In genomic region chr6:148306287-148306686, GRCh38 we compare ENCODE assay signal across 20 cellular contexts. TPM values are rescaled to one million over a fixed set of nuclear protein-coding genes. Genes with fewer than 3 reads are reported as not detected.
A peak's percentile ranks its signal among the peaks of the same experiment; 100 is the strongest.
DNase-seq lines count a peak whose midpoint lies in the region; ATAC-seq, FAIRE-seq and TF ChIP-seq lines count a peak whose summit lies in the region.
"Had no signal": no experiment of that assay in that cellular context is flagged by ENCODE, and none has a peak within 500 bp of the region (broad histone marks: within the 10 kb centered on the region; RNA-seq: fewer than 3 reads in every experiment).

No MANE protein-coding gene starts in this region.

- POLR2A ChIA-PET in endothelial cell of umbilical vein (lab: Charles Lee) = no interaction called here

- H3K27me3 ChIP-seq in Loucy (ENCODE audit: insufficient read depth, low read length, poor library complexity, severe bottlenecking) (no peaks in the 10 kb centered on the region), endothelial cell of umbilical vein (ENCODE audit: control insufficient read depth in 2 of 2, insufficient read depth in 2 of 2, low read length in 2 of 2) (no peaks in the 10 kb centered on the region), neuronal stem cell (ENCODE audit: control insufficient read depth in 3 of 3, insufficient read depth in 3 of 3, low read depth in 1 of 3, low read length in 3 of 3) (no peaks in the 10 kb centered on the region), testis (no peaks in the 10 kb centered on the region)
- H3K27me3 ChIP-seq: colonic mucosa had no signal

- no peak for TF ChIP-seq POLR2A in endothelial cell of umbilical vein (IDR thresholded peaks at IDR 0.05; ENCODE audit: low read depth, low read length)
- no peak for TF ChIP-seq POLR2A in testis (IDR thresholded peaks at IDR 0.05)

- H3K9me1 ChIP-seq in endothelial cell of umbilical vein (replicated peaks; ENCODE audit: control insufficient read depth, extremely low read depth, insufficient read depth, low read length) = no peaks in the 10 kb centered on the region

- H3K27ac ChIP-seq in endothelial cell of umbilical vein (ENCODE audit: insufficient read depth, low read depth, low read length) (peak overlapping the region; percentile 95), neuronal stem cell (replicated peaks; ENCODE audit: low read length) (no peak overlapping the region), testis (no peak overlapping the region)
- H3K27ac ChIP-seq: C4-2B, colonic mucosa, SK-N-MC had no signal

- ATAC-seq in left colon = no peak
- ATAC-seq: stimulated activated naive CD8-positive, alpha-beta T cell treated with anti-CD3 and anti-CD28 coated beads, Interleukin-15, amount 100 ng/mL, for 72 hours had no signal

- H3K9me2 ChIP-seq in Loucy (replicated peaks; ENCODE audit: low read depth, low read length) = no peaks in the 10 kb centered on the region

- H2BK5ac ChIP-seq in neuronal stem cell (ENCODE audit: low read length) = no peak overlapping the region

- H3F3A ChIP-seq in Loucy (ENCODE audit: low read depth) = no peaks in the 10 kb centered on the region

- H3K14ac ChIP-seq in neuronal stem cell (ENCODE audit: low read length) = no peak overlapping the region

- H3K9ac ChIP-seq in Loucy (ENCODE audit: low read depth, low read length, poor library complexity, severe bottlenecking) (no peak overlapping the region), endothelial cell of umbilical vein (replicated peaks; ENCODE audit: extremely low read depth, insufficient read depth, low read length) (no peak overlapping the region), neuronal stem cell (ENCODE audit: low read depth, low read length, poor library complexity) (no peak overlapping the region)

- no TSS peak for BruUV-seq in endothelial cell of umbilical vein (replicated peaks; lab: Mats Ljungman, UMichigan)

- H2BK120ac ChIP-seq in neuronal stem cell (ENCODE audit: low read depth, low read length) = no peak overlapping the region

- H3K4me1 ChIP-seq in Loucy (ENCODE audit: insufficient read depth, low read length, poor library complexity, severe bottlenecking) (no peaks in the 10 kb centered on the region), endothelial cell of umbilical vein (ENCODE audit: control insufficient read depth, extremely low read depth, insufficient read depth, low read length) (peaks cover 24% of the 10 kb centered on the region), neuronal stem cell (ENCODE audit: control insufficient read depth in 2 of 2, insufficient read depth in 1 of 2, low read depth in 1 of 2, low read length in 2 of 2) (no peaks in the 10 kb centered on the region), testis (no peaks in the 10 kb centered on the region)
- H3K4me1 ChIP-seq: colonic mucosa had no signal

- H4K20me1 ChIP-seq in Loucy (ENCODE audit: insufficient read depth, low read length, poor library complexity, severe bottlenecking) = no peaks in the 10 kb centered on the region
- H4K20me1 ChIP-seq in endothelial cell of umbilical vein (replicated peaks; ENCODE audit: control insufficient read depth, extremely low read depth, insufficient read depth, low read length) = no peaks in the 10 kb centered on the region

- FAIRE-seq in endothelial cell of umbilical vein (lab: Jason Lieb, UNC) = peak; percentile 4
- FAIRE-seq: RCC 7860 had no signal

- H3K4me2 ChIP-seq in Loucy (ENCODE audit: low read depth, low read length, poor library complexity, severe bottlenecking) = no peak overlapping the region
- no peak overlapping the region for H3K4me2 ChIP-seq in endothelial cell of umbilical vein (ENCODE audit: insufficient read depth, low read length)
- no peak overlapping the region for H3K4me2 ChIP-seq in neuronal stem cell (ENCODE audit: insufficient read depth, low read length, poor library complexity, severe bottlenecking)

- no peak overlapping the region for H3K4ac ChIP-seq in neuronal stem cell (ENCODE audit: low read length)

- H3K9me3 ChIP-seq in Loucy (ENCODE audit: insufficient read depth, low read depth, low read length) (no peaks in the 10 kb centered on the region), endothelial cell of umbilical vein (replicated peaks; ENCODE audit: control insufficient read depth, insufficient read depth, low read length) (no peaks in the 10 kb centered on the region), neuronal stem cell (replicated peaks in 1 of 2; ENCODE audit: control insufficient read depth in 2 of 2, insufficient read depth in 1 of 2, low read depth in 1 of 2, low read length in 2 of 2) (no peaks in the 10 kb centered on the region), testis (no peaks in the 10 kb centered on the region)
- H3K9me3 ChIP-seq: colonic mucosa had no signal

- TF ChIP-seq CTCF in Loucy (conservative IDR thresholded peaks at IDR 0.05; ENCODE audit: low read length) (no peak), endothelial cell of umbilical vein (IDR thresholded peaks at IDR 0.05; ENCODE audit: extremely low read depth in 1 of 2, insufficient read depth in 1 of 2, low read depth in 1 of 2, low read length in 2 of 2) (no peak), GM20000 (IDR thresholded peaks at IDR 0.05; ENCODE audit: extremely low read depth, missing control alignments) (no peak), testis (IDR thresholded peaks at IDR 0.05) (no peak)

- no CpG with 5 or more reads among the region's 2 CpGs for WGBS in neuronal stem cell (ENCODE audit: extremely low coverage in 2 of 2, insufficient read length in 2 of 2, insufficient replicate concordance in 1 of 2), 2 donors
- WGBS in testis, 2 donors = 89 to 96% methylated on average over 2 of the region's 2 CpGs

- H3K36me3 ChIP-seq in Loucy (ENCODE audit: insufficient read depth, low read length) (no peaks in the 10 kb centered on the region), endothelial cell of umbilical vein (ENCODE audit: control insufficient read depth in 2 of 2, extremely low read depth in 1 of 2, insufficient read depth in 2 of 2, low read length in 2 of 2) (no peaks in the 10 kb centered on the region), neuronal stem cell (replicated peaks in 1 of 2; ENCODE audit: control insufficient read depth in 2 of 2, insufficient read depth in 2 of 2, low read length in 2 of 2) (no peaks in the 10 kb centered on the region), testis (ENCODE audit: low read depth, missing control alignments) (no peaks in the 10 kb centered on the region)
- H3K36me3 ChIP-seq: colonic mucosa had no signal

- H4K8ac ChIP-seq in neuronal stem cell (ENCODE audit: low read depth, low read length) = no peak overlapping the region

- no peak overlapping the region for H3K4me3 ChIP-seq in Loucy (ENCODE audit: low read length, poor library complexity, severe bottlenecking)
- H3K4me3 ChIP-seq in endothelial cell of umbilical vein (replicated peaks in 1 of 3; ENCODE audit: insufficient read depth in 1 of 3, low read depth in 1 of 3, low read length in 3 of 3) = no peak overlapping the region
- no peak overlapping the region for H3K4me3 ChIP-seq in neuronal stem cell (ENCODE audit: low read length in 2 of 2)
- H3K4me3 ChIP-seq in testis = no peak overlapping the region
- H3K4me3 ChIP-seq: colonic mucosa, SK-N-MC had no signal

- no peak overlapping the region for H3K23ac ChIP-seq in neuronal stem cell (ENCODE audit: low read depth, low read length, poor library complexity)

- intact Hi-C loops in endothelial cell of umbilical vein (cut with micrococcal nuclease) = no loop called here
- intact Hi-C loops in testis (cut with DNase I; ENCODE audit: low total_unique reads) = no loop called here
- intact Hi-C loops in left colon (cut with DNase I, micrococcal nuclease) = no loop called here

- H3K79me1 ChIP-seq in neuronal stem cell (ENCODE audit: low read depth, low read length) = no peaks in the 10 kb centered on the region

- H2AFZ ChIP-seq in Loucy (ENCODE audit: low read length) (peak overlapping the region; percentile 1), endothelial cell of umbilical vein (ENCODE audit: low read depth, low read length) (no peak overlapping the region), neuronal stem cell (ENCODE audit: low read length) (peak overlapping the region; percentile 49)

- H2BK12ac ChIP-seq in neuronal stem cell (ENCODE audit: low read length) = no peak overlapping the region

- no peak overlapping the region for H2BK15ac ChIP-seq in neuronal stem cell (ENCODE audit: low read length)

- H4K91ac ChIP-seq in neuronal stem cell (ENCODE audit: low read depth, low read length, poor library complexity) = no peak overlapping the region

- no peak overlapping the region for H3K18ac ChIP-seq in neuronal stem cell (ENCODE audit: low read length)

- dilution Hi-C loops in endothelial cell of umbilical vein (cut with MboI; ENCODE audit: extremely low pct_ligation_motif_present, low sequenced_read_pairs) = no loop called here

- DNase-seq in CD1c-positive myeloid dendritic cell (ENCODE audit: extremely low spot score) (peak; percentile 22), endothelial cell of umbilical vein (ENCODE audit: low read depth, low spot score) (no peak), neuronal stem cell (ENCODE audit: low spot score) (no peak), GM20000 (ENCODE audit: low spot score) (no peak), testis (no peak), left colon (no peak), AG08396 (ENCODE audit: low spot score) (no peak)
- DNase-seq: activated CD4-positive, CD25-positive, alpha-beta regulatory T cell treated with anti-CD3 and anti-CD28 coated beads, Interleukin-2, amount 50 U/mL, for 72 hours; activated naive CD8-positive, alpha-beta T cell treated with anti-CD3 and anti-CD28 coated beads, Interleukin-2, amount 10 ng/mL, durations not matched to agents 7 days and 5 days; colonic mucosa; GF-D8; NCI-H146; NCI-H82; posterior cingulate gyrus; stimulated activated CD4-positive, alpha-beta T cell treated with anti-CD3 and anti-CD28 coated beads, Interleukin-1b, Interleukin-23, amount 100 ng/mL, for 48 hours; stimulated activated naive CD8-positive, alpha-beta T cell treated with anti-CD3 and anti-CD28 coated beads, Interleukin-15, amount 100 ng/mL, for 72 hours had no signal

- CTCF ChIA-PET in endothelial cell of umbilical vein (lab: Charles Lee) = interaction anchor here (0.6 kb wide), 1 partner anchor 93 kb away, joined by 3 read pairs; no protein-coding TSS in a partner anchor

- no peak overlapping the region for H2AK5ac ChIP-seq in neuronal stem cell (ENCODE audit: low read depth, low read length)

- H3K79me2 ChIP-seq in Loucy (ENCODE audit: insufficient read depth, low read length) (no peaks in the 10 kb centered on the region), endothelial cell of umbilical vein (ENCODE audit: control insufficient read depth, insufficient read depth, low read length) (no peaks in the 10 kb centered on the region)

RNA-seq across cellular contexts. Expression of gene SASH1, which starts 36.4 kb away (rescaled TPM):
- total RNA-seq in endothelial cell of umbilical vein (97.5 and 103 TPM in 2 replicates), testis (10 to 100 TPM; 40.3 to 42.1 TPM), left colon (10 to 100 TPM; 19.6 to 24.4 TPM)
- polyA plus RNA-seq in endothelial cell of umbilical vein (15.6 and 18.5 TPM in 2 replicates), testis (ENCODE audit: insufficient read depth, low read depth, low replicate concordance) (12.1 TPM)
- polyA plus RNA-seq in endothelial cell of umbilical vein (2011; cell fraction: cytosol; rRNA removed) = 22.2 and 22.6 TPM in 2 replicates
- 55.6 and 63.0 TPM in 2 replicates for polyA plus RNA-seq in endothelial cell of umbilical vein (2011; cell fraction: nucleus; rRNA removed)
- polyA plus RNA-seq in endothelial cell of umbilical vein (2012) = 37.7 and 41.6 TPM in 2 replicates
- 66.8 and 84.9 TPM in 2 replicates for polyA minus RNA-seq in endothelial cell of umbilical vein
- 2.4 TPM for polyA minus RNA-seq in endothelial cell of umbilical vein (2011; cell fraction: cytosol; rRNA and poly(A)+ RNA removed)
- polyA minus RNA-seq in endothelial cell of umbilical vein (2011; cell fraction: nucleus; rRNA and poly(A)+ RNA removed) = 137 and 139 TPM in 2 replicates
- 6.8 TPM for polyA plus RNA-seq in neuronal stem cell (2013, experiment 1 of 2)
- polyA plus RNA-seq in neuronal stem cell (2013, experiment 2 of 2) = 7.0 TPM
- total RNA-seq: activated naive CD8-positive, alpha-beta T cell treated with anti-CD3 and anti-CD28 coated beads, Interleukin-2, amount 10 ng/mL, durations not matched to agents 7 days and 5 days had no signal
